ENCODE assay signal across 1 cellular context in genomic region chr12:87827638-87828264, GRCh38.
TF ChIP-seq lines count a peak whose summit lies in the region.

No MANE protein-coding gene starts in this region.

TF ChIP-seq in HepG2, 621 proteins besides CTCF, POLR2A, EP300 and RAD21 (continued from another document):
- TF ChIP-seq CCDC6 (CRISPR knock-in tag; IDR thresholded peaks at IDR 0.05) (no peak), HOXA3 (CRISPR knock-in tag; IDR thresholded peaks at IDR 0.05) (no peak), BCLAF1 (IDR thresholded peaks at IDR 0.05) (no peak), ZNF749 (CRISPR knock-in tag; IDR thresholded peaks at IDR 0.05; ENCODE audit: borderline replicate concordance) (no peak)
